Comparison of ENCODE assay signal across 16 cellular contexts in the genomic region with DNA sequence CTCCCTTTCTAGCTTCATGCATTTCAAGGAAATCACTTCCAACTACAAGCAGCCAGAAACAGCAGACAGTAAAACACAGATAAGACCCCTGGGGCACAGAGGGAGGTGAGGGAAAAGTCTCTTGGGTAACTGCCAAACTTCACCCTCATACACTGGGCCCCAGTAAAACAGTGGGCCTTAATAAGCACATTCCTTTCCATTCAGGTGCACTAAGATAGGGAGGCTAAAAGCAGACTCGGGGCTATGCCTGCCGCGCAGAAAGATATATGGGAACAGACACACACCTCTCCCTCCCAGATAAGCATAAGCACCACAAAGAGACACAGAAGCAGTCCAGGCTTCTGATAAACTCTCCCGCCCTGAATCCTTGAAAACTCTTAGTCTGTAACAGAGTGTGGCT.
A peak's percentile ranks its signal among the peaks of the same experiment; 100 is the strongest.
DNase-seq lines count a peak whose midpoint lies in the region; TF ChIP-seq lines count a peak whose summit lies in the region.
"Had no signal": no experiment of that assay in that cellular context is flagged by ENCODE, and none has a peak within 500 bp of the region (broad histone marks: within the 10 kb centered on the region; RNA-seq: fewer than 3 reads in every experiment).

No MANE protein-coding gene starts in this region.

- H3K27ac ChIP-seq in HEK293 (ENCODE audit: extremely low read depth, low read depth, low read length) (0 out of 2 replicates have a peak overlapping the region, but pooled peaks have one; percentile 1), SK-N-SH (ENCODE audit: low read depth in 2 of 2, low read length in 1 of 2) (peak overlapping the region in 1 of 2 experiments; percentile 74; a peak in 2 of 4 replicates), parathyroid adenoma (peak overlapping the region; percentile 12), adrenal gland (no peak overlapping the region)
- H3K27ac ChIP-seq: GM23248, Peyer's patch had no signal

- H3K4me1 Mint-ChIP-seq in immature natural killer cell = peaks cover 2 to 6% of the 10 kb centered on the region in 2 donors

- no peaks in the 10 kb centered on the region for H3K27me3 Mint-ChIP-seq in immature natural killer cell (ENCODE audit: low read depth in 3 of 3)

- H3K4me3 ChIP-seq in HEK293 (ENCODE audit: low read depth, low read length) (no peak overlapping the region), SK-N-SH (ENCODE audit: low read depth in 2 of 2, low read length in 1 of 2) (no peak overlapping the region), parathyroid adenoma (ENCODE audit: low read depth, low read length) (no peak overlapping the region), adrenal gland (no peak overlapping the region)
- H3K4me3 ChIP-seq: GM23248, Peyer's patch had no signal

- no peak for DNase-seq in SK-N-SH
- peak; percentile 39 to 84 for DNase-seq in erythroblast (lab: John Stamatoyannopoulos, UW)
- no peak for DNase-seq in NCI-H2107 (lab: John Stamatoyannopoulos, UW)
- no peak for DNase-seq in adrenal gland
- no peak for DNase-seq in H4 (ENCODE audit: low spot score)
- DNase-seq in immature natural killer cell = no peak
- DNase-seq: ACHN, AML-193, COR-L47, GM23248, NCI-H1092, NCI-H2227 treated with DMSO at 0.1 percent for 48 hours, NCI-H524 treated with DMSO at 0.1 percent for 48 hours, Peyer's patch had no signal

- no peak overlapping the region for H3K27ac Mint-ChIP-seq in immature natural killer cell

- peaks cover 5 to 41% (median 29%) of the 10 kb centered on the region in 3 donors for H3K36me3 Mint-ChIP-seq in immature natural killer cell

- H2AFZ ChIP-seq in SK-N-SH (ENCODE audit: low read depth) (0 out of 2 replicates have a peak overlapping the region, but pooled peaks have one; percentile 16), parathyroid adenoma (peak overlapping the region; percentile 35)
- H2AFZ ChIP-seq: GM23248 had no signal

- no peak for TF ChIP-seq RAD21 in SK-N-SH (IDR thresholded peaks at IDR 0.05; ENCODE audit: low read length)

- WGBS in SK-N-SH (ENCODE audit: low lambda C conversion rate) = 60% methylated on average over 4 of the region's 4 CpGs
- WGBS in adrenal gland, 4 donors = 70 to 87% (median 75%) methylated on average over 4 of the region's 4 CpGs

- H3K36me3 ChIP-seq in HEK293 (ENCODE audit: control insufficient read depth in 2 of 2, insufficient read depth in 1 of 2, low read length in 2 of 2) (no peaks in the 10 kb centered on the region), SK-N-SH (replicated peaks in 1 of 2; ENCODE audit: control insufficient read depth in 1 of 2, insufficient read depth in 2 of 2, low read length in 1 of 2) (peaks cover 0 to 9% of the 10 kb centered on the region in 2 experiments), parathyroid adenoma (ENCODE audit: control insufficient read depth, insufficient read depth, low read length) (no peaks in the 10 kb centered on the region), adrenal gland (replicated peaks in 1 of 2) (no peaks in the 10 kb centered on the region)

- H3K4me3 Mint-ChIP-seq in immature natural killer cell = no peak overlapping the region

- no peaks in the 10 kb centered on the region for H3K9me3 Mint-ChIP-seq in immature natural killer cell

- no peak for TF ChIP-seq CTCF in HEK293 (tag by site-specific recombination; IDR thresholded peaks at IDR 0.05)
- TF ChIP-seq CTCF in SK-N-SH (IDR thresholded peaks at IDR 0.05) = no peak
- TF ChIP-seq CTCF in parathyroid adenoma (IDR thresholded peaks at IDR 0.05) = no peak
- TF ChIP-seq CTCF in adrenal gland (IDR thresholded peaks at IDR 0.05) = no peak

- no peaks in the 10 kb centered on the region for H4K20me1 ChIP-seq in SK-N-SH (ENCODE audit: insufficient read depth)

- H3K9ac ChIP-seq in SK-N-SH = no peak overlapping the region; the same call in 1 of the 2 replicates
- H3K9ac ChIP-seq in parathyroid adenoma = no peak overlapping the region
- H3K9ac ChIP-seq: GM23248 had no signal

- H3K79me2 ChIP-seq in SK-N-SH (ENCODE audit: insufficient read depth) (no peaks in the 10 kb centered on the region), parathyroid adenoma (no peaks in the 10 kb centered on the region)

- H3F3A ChIP-seq in SK-N-SH (replicated peaks; ENCODE audit: insufficient read depth) = peaks cover 22% of the 10 kb centered on the region

- TF ChIP-seq POLR2A in erythroblast (IDR thresholded peaks at IDR 0.05; ENCODE audit: low read length) = no peak
- TF ChIP-seq POLR2A in adrenal gland (IDR thresholded peaks at IDR 0.05) = no peak

- no peaks in the 10 kb centered on the region for H3K4me1 ChIP-seq in HEK293 (ENCODE audit: control insufficient read depth, insufficient read depth, low read length)
- H3K4me1 ChIP-seq in SK-N-SH (ENCODE audit: control insufficient read depth in 1 of 2, insufficient read depth in 2 of 2, low read depth in 1 of 2, low read length in 1 of 2) = peaks cover 3 to 6% of the 10 kb centered on the region in 2 experiments; a peak in 2 of 4 replicates
- H3K4me1 ChIP-seq in parathyroid adenoma = no peaks in the 10 kb centered on the region
- H3K4me1 ChIP-seq in adrenal gland (replicated peaks in 1 of 2) = no peaks in the 10 kb centered on the region
- H3K4me1 ChIP-seq: Peyer's patch had no signal

- H3K4me2 ChIP-seq in SK-N-SH = no peak overlapping the region
- no peak overlapping the region for H3K4me2 ChIP-seq in parathyroid adenoma (ENCODE audit: low read length)

- H3K27me3 ChIP-seq in SK-N-SH (ENCODE audit: insufficient read depth) = no peaks in the 10 kb centered on the region
- H3K27me3 ChIP-seq in parathyroid adenoma (ENCODE audit: control insufficient read depth, insufficient read depth, low read length) = no peaks in the 10 kb centered on the region
- no peaks in the 10 kb centered on the region for H3K27me3 ChIP-seq in adrenal gland
- H3K27me3 ChIP-seq: Peyer's patch had no signal

- H3K9me3 ChIP-seq in HEK293 (ENCODE audit: control insufficient read depth, insufficient read depth, low read depth, low read length) (no peaks in the 10 kb centered on the region), SK-N-SH (no peaks in the 10 kb centered on the region), parathyroid adenoma (ENCODE audit: control insufficient read depth, low read length) (no peaks in the 10 kb centered on the region), adrenal gland (replicated peaks in 1 of 3) (no peaks in the 10 kb centered on the region)
- H3K9me3 ChIP-seq: Peyer's patch had no signal

- CTCF ChIA-PET in HEK293 (lab: Yijun Ruan, JAX) = no interaction called here
- CTCF ChIA-PET in SK-N-SH (lab: Yijun Ruan, JAX) = no interaction called here

- POLR2A ChIA-PET in HEK293 (lab: Yijun Ruan, JAX) (no interaction called here), SK-N-SH (lab: Yijun Ruan, JAX) (no interaction called here)

- TF ChIP-seq EP300 in SK-N-SH (IDR thresholded peaks at IDR 0.05; ENCODE audit: borderline replicate concordance in 1 of 2, low read depth in 1 of 2, low read length in 1 of 2) = no peak

- H3K9me2 ChIP-seq in SK-N-SH = no peaks in the 10 kb centered on the region

- intact Hi-C loops in adrenal gland (cut with DNase I) = no loop called here

TF ChIP-seq in HEK293, 187 proteins besides CTCF, POLR2A, EP300 and RAD21:
- no peak for TF ChIP-seq KLF9 (tag by site-specific recombination; IDR thresholded peaks at IDR 0.05; ENCODE audit: low read depth)

TF ChIP-seq in SK-N-SH, 30 proteins besides CTCF, POLR2A, EP300 and RAD21 (continues in another document):
- TF ChIP-seq RXRA (IDR thresholded peaks at IDR 0.05; ENCODE audit: borderline replicate concordance, low read depth) (no peak), FOSL2 (IDR thresholded peaks at IDR 0.05; ENCODE audit: borderline replicate concordance, low read depth) (no peak), GABPA (IDR thresholded peaks at IDR 0.05; ENCODE audit: low read depth) (no peak), ELF1 (IDR thresholded peaks at IDR 0.05) (no peak), TEAD4 (IDR thresholded peaks at IDR 0.05; ENCODE audit: borderline replicate concordance, insufficient read depth) (no peak), MEF2A (IDR thresholded peaks at IDR 0.05; ENCODE audit: borderline replicate concordance, low read depth) (no peak), TCF12 (IDR thresholded peaks at IDR 0.05) (no peak)
- TF ChIP-seq, protein P1, sequence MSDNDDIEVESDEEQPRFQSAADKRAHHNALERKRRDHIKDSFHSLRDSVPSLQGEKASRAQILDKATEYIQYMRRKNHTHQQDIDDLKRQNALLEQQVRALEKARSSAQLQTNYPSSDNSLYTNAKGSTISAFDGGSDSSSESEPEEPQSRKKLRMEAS (IDR thresholded peaks at IDR 0.05; ENCODE audit: low read depth) = no peak
- TF ChIP-seq, protein P2, sequence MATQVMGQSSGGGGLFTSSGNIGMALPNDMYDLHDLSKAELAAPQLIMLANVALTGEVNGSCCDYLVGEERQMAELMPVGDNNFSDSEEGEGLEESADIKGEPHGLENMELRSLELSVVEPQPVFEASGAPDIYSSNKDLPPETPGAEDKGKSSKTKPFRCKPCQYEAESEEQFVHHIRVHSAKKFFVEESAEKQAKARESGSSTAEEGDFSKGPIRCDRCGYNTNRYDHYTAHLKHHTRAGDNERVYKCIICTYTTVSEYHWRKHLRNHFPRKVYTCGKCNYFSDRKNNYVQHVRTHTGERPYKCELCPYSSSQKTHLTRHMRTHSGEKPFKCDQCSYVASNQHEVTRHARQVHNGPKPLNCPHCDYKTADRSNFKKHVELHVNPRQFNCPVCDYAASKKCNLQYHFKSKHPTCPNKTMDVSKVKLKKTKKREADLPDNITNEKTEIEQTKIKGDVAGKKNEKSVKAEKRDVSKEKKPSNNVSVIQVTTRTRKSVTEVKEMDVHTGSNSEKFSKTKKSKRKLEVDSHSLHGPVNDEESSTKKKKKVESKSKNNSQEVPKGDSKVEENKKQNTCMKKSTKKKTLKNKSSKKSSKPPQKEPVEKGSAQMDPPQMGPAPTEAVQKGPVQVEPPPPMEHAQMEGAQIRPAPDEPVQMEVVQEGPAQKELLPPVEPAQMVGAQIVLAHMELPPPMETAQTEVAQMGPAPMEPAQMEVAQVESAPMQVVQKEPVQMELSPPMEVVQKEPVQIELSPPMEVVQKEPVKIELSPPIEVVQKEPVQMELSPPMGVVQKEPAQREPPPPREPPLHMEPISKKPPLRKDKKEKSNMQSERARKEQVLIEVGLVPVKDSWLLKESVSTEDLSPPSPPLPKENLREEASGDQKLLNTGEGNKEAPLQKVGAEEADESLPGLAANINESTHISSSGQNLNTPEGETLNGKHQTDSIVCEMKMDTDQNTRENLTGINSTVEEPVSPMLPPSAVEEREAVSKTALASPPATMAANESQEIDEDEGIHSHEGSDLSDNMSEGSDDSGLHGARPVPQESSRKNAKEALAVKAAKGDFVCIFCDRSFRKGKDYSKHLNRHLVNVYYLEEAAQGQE (IDR thresholded peaks at IDR 0.05; ENCODE audit: low read depth, low read length) = no peak
- TF ChIP-seq, protein P3, sequence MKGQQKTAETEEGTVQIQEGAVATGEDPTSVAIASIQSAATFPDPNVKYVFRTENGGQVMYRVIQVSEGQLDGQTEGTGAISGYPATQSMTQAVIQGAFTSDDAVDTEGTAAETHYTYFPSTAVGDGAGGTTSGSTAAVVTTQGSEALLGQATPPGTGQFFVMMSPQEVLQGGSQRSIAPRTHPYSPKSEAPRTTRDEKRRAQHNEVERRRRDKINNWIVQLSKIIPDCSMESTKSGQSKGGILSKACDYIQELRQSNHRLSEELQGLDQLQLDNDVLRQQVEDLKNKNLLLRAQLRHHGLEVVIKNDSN (IDR thresholded peaks at IDR 0.05; ENCODE audit: borderline replicate concordance, low read depth) = no peak

Comparison
In these comparisons a context has a peak if more than half of its experiments do, and no peak if none do; other contexts are left out.
1. H3K27ac ChIP-seq: peak in HEK293 (single experiment) and parathyroid adenoma (single experiment); none in adrenal gland (0 of 5).
2. DNase-seq: peak in erythroblast (2 of 2); none in SK-N-SH (single experiment), NCI-H2107 (single experiment), adrenal gland (0 of 7), H4 (single experiment) and immature natural killer cell (0 of 3).